27 cellular contexts compared by ENCODE assay signal in genomic region chr14:29990993-29991392, GRCh38.
"Had no signal": no experiment of that assay in that cellular context is flagged by ENCODE, and none has a peak within 500 bp of the region (broad histone marks: within the 10 kb centered on the region; RNA-seq: fewer than 3 reads in every experiment).

No MANE protein-coding gene starts in this region.

- H3K9me3 ChIP-seq: stomach, suprapubic skin, testis, thoracic aorta, thyroid gland, tibial artery, tibial nerve, transverse colon, upper lobe of left lung, upper lobe of right lung, uterus, vagina had no signal

- FAIRE-seq: urothelium cell line had no signal

- H3K27me3 ChIP-seq: stomach, suprapubic skin, testis, thyroid gland, tibial artery, tibial nerve, transverse colon, upper lobe of left lung, upper lobe of right lung, uterus, vagina had no signal

- ATAC-seq: stimulated activated effector memory CD8-positive, alpha-beta T cell treated with anti-CD3 and anti-CD28 coated beads, Interleukin-12 subunit alpha, Interleukin-12 subunit beta, amount 100 ng/mL, for 72 hours; stimulated activated memory B cell treated with anti-CD40 and anti-IgM and Interleukin-4, amounts not matched to agents 10 μg/mL and 1 μg/mL and 100 μg/mL, for 72 hours; stimulated activated naive B cell treated with anti-CD40 and anti-IgM and Interleukin-4, amounts not matched to agents 10 μg/mL and 1 μg/mL and 100 μg/mL, for 72 hours; stimulated activated naive CD8-positive, alpha-beta T cell treated with anti-CD3 and anti-CD28 coated beads, Interleukin-15, amount 100 ng/mL, for 72 hours; stimulated activated naive CD8-positive, alpha-beta T cell treated with anti-CD3 and anti-CD28 coated beads, Interleukin-15, Interleukin-2, amounts not matched to agents 100 U/mL and 50 U/mL, for 24 hours; upper lobe of right lung had no signal

- H3K4me3 ChIP-seq: stomach, suprapubic skin, testis, thoracic aorta, thyroid gland, tibial artery, tibial nerve, transverse colon, upper lobe of left lung, upper lobe of right lung, uterus, vagina had no signal

- H3K4me1 ChIP-seq: stomach, suprapubic skin, testis, thyroid gland, tibial artery, tibial nerve, transverse colon, upper lobe of left lung, upper lobe of right lung, uterus, vagina had no signal

- H3K27ac ChIP-seq: stomach, suprapubic skin, testis, thoracic aorta, thyroid gland, tibial artery, tibial nerve, transverse colon, upper lobe of left lung, upper lobe of right lung, uterus, vagina had no signal

- DNase-seq: stimulated activated CD4-positive, alpha-beta T cell treated with anti-CD3 and anti-CD28 coated beads, Interleukin-2, amount 100 ng/mL, for 48 hours; stimulated activated CD4-positive, alpha-beta T cell treated with anti-CD3 and anti-CD28 coated beads, Interleukin-4, amount 100 ng/mL, for 1 hour; stimulated activated CD4-positive, alpha-beta T cell treated with anti-CD3 and anti-CD28 coated beads, Interleukin-4, amount 100 ng/mL, for 24 hours; stimulated activated CD4-positive, alpha-beta T cell treated with anti-CD3 and anti-CD28 coated beads, Interleukin-4, amount 100 ng/mL, for 4 hours; stimulated activated CD8-positive, alpha-beta memory T cell treated with anti-CD3 and anti-CD28 coated beads, Interleukin-4, amount 100 ng/mL, for 48 hours; stimulated activated naive B cell treated with anti-CD40 and anti-IgM and Interleukin-4, amounts not matched to agents 10 μg/mL and 1 μg/mL and 100 μg/mL, for 72 hours; stimulated activated naive CD4-positive, alpha-beta T cell; stimulated activated naive CD4-positive, alpha-beta T cell treated with Interleukin-2 at 50 U/mL for 16 hours; stimulated activated naive CD8-positive, alpha-beta T cell treated with anti-CD3 and anti-CD28 coated beads, Interleukin-15, amount 100 ng/mL, for 72 hours; stimulated activated naive CD8-positive, alpha-beta T cell treated with anti-CD3 and anti-CD28 coated beads, Interleukin-15, Interleukin-2, amounts not matched to agents 100 U/mL and 50 U/mL, for 24 hours; stomach; substantia nigra; testis; thyroid gland; tibial artery; transverse colon; trophoblast cell; upper lobe of left lung; upper lobe of right lung; uterus had no signal

- H3K36me3 ChIP-seq: stomach, suprapubic skin, thoracic aorta, thyroid gland, tibial artery, tibial nerve, transverse colon, upper lobe of left lung, upper lobe of right lung, uterus, vagina had no signal
